In genomic region chr15:56678562-56678961, GRCh38 we compare ENCODE assay signal across 22 cellular contexts.
"Had no signal": no experiment of that assay in that cellular context is flagged by ENCODE, and none has a peak within 500 bp of the region (broad histone marks: within the 10 kb centered on the region; RNA-seq: fewer than 3 reads in every experiment).

No MANE protein-coding gene starts in this region.

- H3K9me3 ChIP-seq: breast epithelium, Peyer's patch, SJCRH30, SK-N-SH had no signal

- H3K27ac ChIP-seq: breast epithelium, Peyer's patch, RWPE1, SJCRH30 had no signal

- H3K36me3 ChIP-seq: Peyer's patch, SJCRH30 had no signal

- H3K27me3 ChIP-seq: breast epithelium, Peyer's patch, SJCRH30 had no signal

- H3K4me2 ChIP-seq: SK-N-SH had no signal

- DNase-seq: activated CD4-positive, alpha-beta T cell treated with anti-CD3 and anti-CD28 coated beads for 4 hours; activated CD8-positive, alpha-beta memory T cell treated with anti-CD3 and anti-CD28 coated beads, Interleukin-2, amount 10 ng/mL, durations not matched to agents 7 days and 5 days; activated effector memory CD4-positive, alpha-beta T cell treated with Interleukin-2 at 50 U/mL for 16 hours; activated naive CD4-positive, alpha-beta T cell; activated T-cell treated with anti-CD3 and anti-CD28 coated beads, Interleukin-2, amount 50 U/mL, for 24 hours; aorta; caudate nucleus; Kasumi-1; NCI-H1092 treated with DMSO at 0.1 percent for 48 hours; NCI-H1417 treated with DMSO at 0.1 percent for 48 hours; NCI-H1694; NCI-H2029; NCI-H446 treated with DMSO at 0.1 percent for 48 hours; NCI-H524 treated with DMSO at 0.1 percent for 48 hours; NCI-H774; Peyer's patch; Right ventricle myocardium superior; SK-N-SH had no signal

- H3K4me1 ChIP-seq: breast epithelium, Peyer's patch, SJCRH30 had no signal

- ATAC-seq: activated CD4-positive, CD25-positive, alpha-beta regulatory T cell treated with anti-CD3 and anti-CD28 coated beads, Interleukin-2, amount 50 U/mL, for 24 hours; activated CD8-positive, alpha-beta memory T cell treated with anti-CD3 and anti-CD28 coated beads, Interleukin-2, amount 10 ng/mL, durations not matched to agents 7 days and 5 days had no signal

- H3K4me3 ChIP-seq: breast epithelium, Peyer's patch, SJCRH30 had no signal

- H3K9ac ChIP-seq: SK-N-SH had no signal
